In genomic region chr11:107857550-107858216, GRCh38 we compare ENCODE assay signal across 8 cellular contexts. TPM values are rescaled to one million over a fixed set of nuclear protein-coding genes. Genes with fewer than 3 reads are reported as not detected.
A peak's percentile ranks its signal among the peaks of the same experiment; 100 is the strongest.
DNase-seq lines count a peak whose midpoint lies in the region; ATAC-seq, FAIRE-seq and TF ChIP-seq lines count a peak whose summit lies in the region.

No MANE protein-coding gene starts in this region.

- no peak for TF ChIP-seq CTCF in A673 (conservative IDR thresholded peaks at IDR 0.05; ENCODE audit: low read depth, low read length)
- no peak for TF ChIP-seq CTCF in RWPE2 (IDR thresholded peaks at IDR 0.05; ENCODE audit: poor library complexity, severe bottlenecking)
- no peak for TF ChIP-seq CTCF in pancreas (IDR thresholded peaks at IDR 0.05)

- TSS peak; percentile 60 for BruUV-seq in A673 (replicated peaks; lab: Mats Ljungman, UMichigan)

- CTCF ChIA-PET in A673 (lab: Charles Lee), result no interaction called here

- H3K9me3 ChIP-seq in A673 (ENCODE audit: low read depth, low read length, poor library complexity, severe bottlenecking) (no peaks in the 10 kb centered on the region), RWPE2 (ENCODE audit: severe bottlenecking) (no peaks in the 10 kb centered on the region), pancreas (no peaks in the 10 kb centered on the region)

- ATAC-seq in GM21360 (IDR thresholded peaks at IDR 0.05; ENCODE audit: unreplicated experiment) (peak; percentile 5), RWPE2 (ENCODE audit: low read depth) (peak; percentile 4; the same call in 2 of the 3 replicates), pancreas (peak in 1 of 4 donors; percentile 1)

- H3K27me3 ChIP-seq in A673 (replicated peaks; ENCODE audit: insufficient read depth, low read depth, low read length, poor library complexity) (no peaks in the 10 kb centered on the region), RWPE2 (ENCODE audit: insufficient read depth, poor library complexity, severe bottlenecking) (no peaks in the 10 kb centered on the region), pancreas (no peaks in the 10 kb centered on the region)

- intact Hi-C loops in A673 (cut with micrococcal nuclease; ENCODE audit: unreplicated experiment) (loop anchor here (2.0 to 5.0 kb wide), 2 partner anchors 15 to 60 kb away; no protein-coding TSS in a partner anchor), pancreas (cut with DNase I) (no loop called here)

- H3K4me1 ChIP-seq in A673 (ENCODE audit: insufficient read depth, low read length, poor library complexity, severe bottlenecking) (peaks cover 19% of the 10 kb centered on the region), RWPE2 (ENCODE audit: insufficient read depth, poor library complexity, severe bottlenecking) (no peaks in the 10 kb centered on the region), pancreas (no peaks in the 10 kb centered on the region)

- H3K36me3 ChIP-seq in A673 (ENCODE audit: insufficient read depth, low read length, poor library complexity, severe bottlenecking) (no peaks in the 10 kb centered on the region), RWPE2 (ENCODE audit: low read depth) (peaks cover 10% of the 10 kb centered on the region), pancreas (no peaks in the 10 kb centered on the region)

- 38 to 41% methylated on average over 16 of the region's 16 CpGs for WGBS in pancreas, 2 donors

- POLR2A ChIA-PET in A673 (lab: Charles Lee; ENCODE audit: low non-redundant PET), result no interaction called here

- H3K4me3 ChIP-seq in A673 (ENCODE audit: low read depth, low read length, poor library complexity, severe bottlenecking), result peak overlapping the region; percentile 73
- peak overlapping the region; percentile 91 for H3K4me3 ChIP-seq in RWPE2 (ENCODE audit: severe bottlenecking)
- peak overlapping the region; percentile 68 to 84 (median 80) for H3K4me3 ChIP-seq in pancreas

- peak; percentile 48 for DNase-seq in A673 (ENCODE audit: low spot score)
- DNase-seq in RWPE2 (ENCODE audit: low spot score), result no peak
- peak; percentile 26 for DNase-seq in fibroblast of gingiva (ENCODE audit: low read depth)
- DNase-seq in pancreas, result no peak
- DNase-seq in SIG-M5 (lab: John Stamatoyannopoulos, UW), result no peak
- no peak for DNase-seq in NK-92 (lab: John Stamatoyannopoulos, UW; ENCODE audit: unreplicated experiment)
- no peak for DNase-seq in NCI-H2227 treated with DMSO at 0.1 percent for 48 hours (lab: John Stamatoyannopoulos, UW)

- FAIRE-seq in pancreas (lab: Jason Lieb, UNC), result no peak

- H3K27ac ChIP-seq in A673 (ENCODE audit: low read depth, low read length, poor library complexity, severe bottlenecking) (peak overlapping the region; percentile 74), RWPE2 (ENCODE audit: poor library complexity, severe bottlenecking) (peak overlapping the region; percentile 71), pancreas (peak overlapping the region in 3 of 4 donors; percentile 58 to 82 (median 69))

RNA-seq across cellular contexts. Expression of gene SLC35F2, which starts 0.9 kb away (rescaled TPM):
- total RNA-seq in A673 (2021) (80.8 and 95.4 TPM in 2 replicates), pancreas (1 to 10 TPM; 4.3 to 6.7 (median 5.8) TPM)
- 1 to 10 TPM; 2.8 to 3.5 TPM for polyA plus RNA-seq in pancreas

Comparison
In these comparisons a context has a peak if more than half of its experiments do, and no peak if none do; other contexts are left out.
1. DNase-seq: peak in A673 (single experiment) and fibroblast of gingiva (single experiment); none in RWPE2 (single experiment), pancreas (0 of 6), SIG-M5 (single experiment), NK-92 (single experiment) and NCI-H2227 treated with DMSO at 0.1 percent for 48 hours (single experiment).
2. RNA of gene SLC35F2, which starts 0.9 kb away (total RNA-seq): 80.8 to 95.4 TPM in A673; 4.3 to 6.7 TPM in pancreas; every median in the first group is over 10 times any median in the second.
3. Peak in every context shown above with its lines, with median percentiles within 50 percentile points of each other: H3K27ac ChIP-seq and H3K4me3 ChIP-seq.